2 cellular contexts compared by ENCODE assay signal in the genomic region with DNA sequence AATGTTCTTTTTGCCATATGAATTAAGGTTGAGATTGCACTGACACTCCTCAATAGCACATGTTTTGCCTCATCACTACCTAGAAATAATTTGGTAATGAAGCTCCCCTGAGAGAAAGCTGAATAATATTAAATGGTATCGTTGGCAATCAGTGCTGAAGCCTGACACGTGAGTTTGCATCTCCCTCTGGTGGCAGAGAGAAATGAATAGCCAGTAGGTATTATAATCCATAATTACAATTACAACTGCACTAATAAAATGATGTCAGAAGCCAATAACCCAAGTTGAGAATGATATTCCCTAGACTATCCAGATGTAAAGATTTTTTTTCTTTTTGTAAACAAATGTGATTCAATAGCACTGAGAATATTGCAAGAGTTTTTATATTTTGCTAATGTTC.
TF ChIP-seq lines count a peak whose summit lies in the region.

No MANE protein-coding gene starts in this region.

TF ChIP-seq in liver, 16 proteins besides CTCF, POLR2A, EP300 and RAD21 (continued from another document):
- TF ChIP-seq, protein P1, sequence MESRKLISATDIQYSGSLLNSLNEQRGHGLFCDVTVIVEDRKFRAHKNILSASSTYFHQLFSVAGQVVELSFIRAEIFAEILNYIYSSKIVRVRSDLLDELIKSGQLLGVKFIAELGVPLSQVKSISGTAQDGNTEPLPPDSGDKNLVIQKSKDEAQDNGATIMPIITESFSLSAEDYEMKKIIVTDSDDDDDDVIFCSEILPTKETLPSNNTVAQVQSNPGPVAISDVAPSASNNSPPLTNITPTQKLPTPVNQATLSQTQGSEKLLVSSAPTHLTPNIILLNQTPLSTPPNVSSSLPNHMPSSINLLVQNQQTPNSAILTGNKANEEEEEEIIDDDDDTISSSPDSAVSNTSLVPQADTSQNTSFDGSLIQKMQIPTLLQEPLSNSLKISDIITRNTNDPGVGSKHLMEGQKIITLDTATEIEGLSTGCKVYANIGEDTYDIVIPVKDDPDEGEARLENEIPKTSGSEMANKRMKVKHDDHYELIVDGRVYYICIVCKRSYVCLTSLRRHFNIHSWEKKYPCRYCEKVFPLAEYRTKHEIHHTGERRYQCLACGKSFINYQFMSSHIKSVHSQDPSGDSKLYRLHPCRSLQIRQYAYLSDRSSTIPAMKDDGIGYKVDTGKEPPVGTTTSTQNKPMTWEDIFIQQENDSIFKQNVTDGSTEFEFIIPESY (IDR thresholded peaks at IDR 0.05): no peak
- no peak for TF ChIP-seq FOXA1 (IDR thresholded peaks at IDR 0.05)
- TF ChIP-seq JUND (IDR thresholded peaks at IDR 0.05): no peak
- no peak for TF ChIP-seq FOXA2 (IDR thresholded peaks at IDR 0.05)
- no peak for TF ChIP-seq NR2F2 (IDR thresholded peaks at IDR 0.05)
- no peak for TF ChIP-seq RXRA (IDR thresholded peaks at IDR 0.05)
- TF ChIP-seq, protein P2, sequence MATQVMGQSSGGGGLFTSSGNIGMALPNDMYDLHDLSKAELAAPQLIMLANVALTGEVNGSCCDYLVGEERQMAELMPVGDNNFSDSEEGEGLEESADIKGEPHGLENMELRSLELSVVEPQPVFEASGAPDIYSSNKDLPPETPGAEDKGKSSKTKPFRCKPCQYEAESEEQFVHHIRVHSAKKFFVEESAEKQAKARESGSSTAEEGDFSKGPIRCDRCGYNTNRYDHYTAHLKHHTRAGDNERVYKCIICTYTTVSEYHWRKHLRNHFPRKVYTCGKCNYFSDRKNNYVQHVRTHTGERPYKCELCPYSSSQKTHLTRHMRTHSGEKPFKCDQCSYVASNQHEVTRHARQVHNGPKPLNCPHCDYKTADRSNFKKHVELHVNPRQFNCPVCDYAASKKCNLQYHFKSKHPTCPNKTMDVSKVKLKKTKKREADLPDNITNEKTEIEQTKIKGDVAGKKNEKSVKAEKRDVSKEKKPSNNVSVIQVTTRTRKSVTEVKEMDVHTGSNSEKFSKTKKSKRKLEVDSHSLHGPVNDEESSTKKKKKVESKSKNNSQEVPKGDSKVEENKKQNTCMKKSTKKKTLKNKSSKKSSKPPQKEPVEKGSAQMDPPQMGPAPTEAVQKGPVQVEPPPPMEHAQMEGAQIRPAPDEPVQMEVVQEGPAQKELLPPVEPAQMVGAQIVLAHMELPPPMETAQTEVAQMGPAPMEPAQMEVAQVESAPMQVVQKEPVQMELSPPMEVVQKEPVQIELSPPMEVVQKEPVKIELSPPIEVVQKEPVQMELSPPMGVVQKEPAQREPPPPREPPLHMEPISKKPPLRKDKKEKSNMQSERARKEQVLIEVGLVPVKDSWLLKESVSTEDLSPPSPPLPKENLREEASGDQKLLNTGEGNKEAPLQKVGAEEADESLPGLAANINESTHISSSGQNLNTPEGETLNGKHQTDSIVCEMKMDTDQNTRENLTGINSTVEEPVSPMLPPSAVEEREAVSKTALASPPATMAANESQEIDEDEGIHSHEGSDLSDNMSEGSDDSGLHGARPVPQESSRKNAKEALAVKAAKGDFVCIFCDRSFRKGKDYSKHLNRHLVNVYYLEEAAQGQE (IDR thresholded peaks at IDR 0.05): no peak
- TF ChIP-seq, protein P3, sequence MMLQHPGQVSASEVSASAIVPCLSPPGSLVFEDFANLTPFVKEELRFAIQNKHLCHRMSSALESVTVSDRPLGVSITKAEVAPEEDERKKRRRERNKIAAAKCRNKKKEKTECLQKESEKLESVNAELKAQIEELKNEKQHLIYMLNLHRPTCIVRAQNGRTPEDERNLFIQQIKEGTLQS (IDR thresholded peaks at IDR 0.05): no peak
- TF ChIP-seq TAF1 (conservative IDR thresholded peaks at IDR 0.05): no peak

TF ChIP-seq in HepG2, 621 proteins besides CTCF, POLR2A, EP300 and RAD21 (continued from another document):
- TF ChIP-seq, protein P4, sequence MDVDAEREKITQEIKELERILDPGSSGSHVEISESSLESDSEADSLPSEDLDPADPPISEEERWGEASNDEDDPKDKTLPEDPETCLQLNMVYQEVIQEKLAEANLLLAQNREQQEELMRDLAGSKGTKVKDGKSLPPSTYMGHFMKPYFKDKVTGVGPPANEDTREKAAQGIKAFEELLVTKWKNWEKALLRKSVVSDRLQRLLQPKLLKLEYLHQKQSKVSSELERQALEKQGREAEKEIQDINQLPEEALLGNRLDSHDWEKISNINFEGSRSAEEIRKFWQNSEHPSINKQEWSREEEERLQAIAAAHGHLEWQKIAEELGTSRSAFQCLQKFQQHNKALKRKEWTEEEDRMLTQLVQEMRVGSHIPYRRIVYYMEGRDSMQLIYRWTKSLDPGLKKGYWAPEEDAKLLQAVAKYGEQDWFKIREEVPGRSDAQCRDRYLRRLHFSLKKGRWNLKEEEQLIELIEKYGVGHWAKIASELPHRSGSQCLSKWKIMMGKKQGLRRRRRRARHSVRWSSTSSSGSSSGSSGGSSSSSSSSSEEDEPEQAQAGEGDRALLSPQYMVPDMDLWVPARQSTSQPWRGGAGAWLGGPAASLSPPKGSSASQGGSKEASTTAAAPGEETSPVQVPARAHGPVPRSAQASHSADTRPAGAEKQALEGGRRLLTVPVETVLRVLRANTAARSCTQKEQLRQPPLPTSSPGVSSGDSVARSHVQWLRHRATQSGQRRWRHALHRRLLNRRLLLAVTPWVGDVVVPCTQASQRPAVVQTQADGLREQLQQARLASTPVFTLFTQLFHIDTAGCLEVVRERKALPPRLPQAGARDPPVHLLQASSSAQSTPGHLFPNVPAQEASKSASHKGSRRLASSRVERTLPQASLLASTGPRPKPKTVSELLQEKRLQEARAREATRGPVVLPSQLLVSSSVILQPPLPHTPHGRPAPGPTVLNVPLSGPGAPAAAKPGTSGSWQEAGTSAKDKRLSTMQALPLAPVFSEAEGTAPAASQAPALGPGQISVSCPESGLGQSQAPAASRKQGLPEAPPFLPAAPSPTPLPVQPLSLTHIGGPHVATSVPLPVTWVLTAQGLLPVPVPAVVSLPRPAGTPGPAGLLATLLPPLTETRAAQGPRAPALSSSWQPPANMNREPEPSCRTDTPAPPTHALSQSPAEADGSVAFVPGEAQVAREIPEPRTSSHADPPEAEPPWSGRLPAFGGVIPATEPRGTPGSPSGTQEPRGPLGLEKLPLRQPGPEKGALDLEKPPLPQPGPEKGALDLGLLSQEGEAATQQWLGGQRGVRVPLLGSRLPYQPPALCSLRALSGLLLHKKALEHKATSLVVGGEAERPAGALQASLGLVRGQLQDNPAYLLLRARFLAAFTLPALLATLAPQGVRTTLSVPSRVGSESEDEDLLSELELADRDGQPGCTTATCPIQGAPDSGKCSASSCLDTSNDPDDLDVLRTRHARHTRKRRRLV (CRISPR knock-in tag; IDR thresholded peaks at IDR 0.05): no peak
- no peak for TF ChIP-seq HOXA9 (CRISPR knock-in tag; IDR thresholded peaks at IDR 0.05; ENCODE audit: borderline replicate concordance)
- TF ChIP-seq, protein P5, sequence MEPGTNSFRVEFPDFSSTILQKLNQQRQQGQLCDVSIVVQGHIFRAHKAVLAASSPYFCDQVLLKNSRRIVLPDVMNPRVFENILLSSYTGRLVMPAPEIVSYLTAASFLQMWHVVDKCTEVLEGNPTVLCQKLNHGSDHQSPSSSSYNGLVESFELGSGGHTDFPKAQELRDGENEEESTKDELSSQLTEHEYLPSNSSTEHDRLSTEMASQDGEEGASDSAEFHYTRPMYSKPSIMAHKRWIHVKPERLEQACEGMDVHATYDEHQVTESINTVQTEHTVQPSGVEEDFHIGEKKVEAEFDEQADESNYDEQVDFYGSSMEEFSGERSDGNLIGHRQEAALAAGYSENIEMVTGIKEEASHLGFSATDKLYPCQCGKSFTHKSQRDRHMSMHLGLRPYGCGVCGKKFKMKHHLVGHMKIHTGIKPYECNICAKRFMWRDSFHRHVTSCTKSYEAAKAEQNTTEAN (CRISPR knock-in tag; conservative IDR thresholded peaks at IDR 0.05): no peak
